In the genomic region with DNA sequence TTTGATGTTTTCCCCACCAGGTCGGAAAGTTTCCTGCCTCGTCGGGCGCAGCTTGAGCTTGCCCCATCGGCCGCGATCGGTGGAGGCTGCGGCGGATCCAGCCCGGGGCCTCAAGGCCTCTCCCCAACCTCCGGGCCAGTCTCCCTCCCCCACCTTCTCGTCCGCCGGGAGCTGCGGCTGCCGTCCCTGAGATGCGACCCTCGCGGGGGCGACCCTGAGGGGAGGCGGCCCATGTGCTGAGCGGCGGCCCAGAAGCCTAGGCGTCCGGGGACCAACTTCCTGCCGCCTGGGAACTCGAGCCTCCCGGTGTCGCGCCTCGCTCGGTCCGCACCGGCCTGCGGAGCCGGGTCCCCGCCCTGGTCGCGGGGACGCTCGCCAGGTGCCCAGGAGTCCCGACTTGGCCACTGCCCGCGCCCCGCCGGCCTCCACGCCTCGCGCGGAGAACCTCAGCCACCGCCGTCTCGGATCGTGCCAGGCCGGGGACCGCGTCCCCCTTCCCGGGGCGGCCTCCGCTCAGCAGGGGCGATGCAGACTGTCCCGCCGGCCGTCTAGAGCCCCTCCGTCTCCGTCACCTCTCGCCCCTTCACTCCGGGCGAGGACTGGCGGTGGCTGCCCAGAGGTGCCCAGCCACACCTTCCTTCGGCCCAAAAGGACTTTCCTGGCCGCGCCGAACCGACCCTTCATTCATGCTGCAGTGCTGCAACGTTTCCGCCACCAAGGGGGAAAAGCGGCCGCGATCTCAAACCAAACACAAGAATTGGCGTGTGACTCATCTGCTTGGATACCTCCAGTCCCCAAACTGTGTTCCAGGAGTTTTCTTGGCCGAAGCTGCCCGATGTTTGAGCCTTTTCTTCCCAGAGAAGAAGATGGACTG, we compare ENCODE assay signal across 8 cellular contexts. TPM values are rescaled to one million over a fixed set of nuclear protein-coding genes. Genes with fewer than 3 reads are reported as not detected.
A peak's percentile ranks its signal among the peaks of the same experiment; 100 is the strongest.
DNase-seq lines count a peak whose midpoint lies in the region; ATAC-seq, FAIRE-seq and TF ChIP-seq lines count a peak whose summit lies in the region.

No MANE protein-coding gene starts in this region.

- peak overlapping the region; percentile 97 for H3K4me3 Mint-ChIP-seq in GM23338

- H3K9me1 ChIP-seq in endothelial cell of umbilical vein (replicated peaks; ENCODE audit: control insufficient read depth, extremely low read depth, insufficient read depth, low read length) = no peaks in the 10 kb centered on the region

- H3K9me2 ChIP-seq in GM23338 (ENCODE audit: insufficient read depth) = no peaks in the 10 kb centered on the region

- H2AFZ ChIP-seq in GM23338 (peak overlapping the region; percentile 77; the same call in 1 of the 2 replicates), endothelial cell of umbilical vein (ENCODE audit: low read depth, low read length) (peak overlapping the region; percentile 46)

- H3K4me2 ChIP-seq in GM23338 = peak overlapping the region; percentile 81
- H3K4me2 ChIP-seq in endothelial cell of umbilical vein (ENCODE audit: insufficient read depth, low read length) = peak overlapping the region; percentile 97

- H3K4me3 ChIP-seq in GM23338 (peak overlapping the region; percentile 58), endothelial cell of umbilical vein (replicated peaks in 1 of 3; ENCODE audit: insufficient read depth in 1 of 3, low read depth in 1 of 3, low read length in 3 of 3) (peak overlapping the region; percentile 73 to 97 (median 84)), mononuclear cell (ENCODE audit: low read length) (peak overlapping the region; percentile 92)

- H3K4me1 ChIP-seq in GM23338 (ENCODE audit: insufficient read depth) (peaks cover 8% of the 10 kb centered on the region), endothelial cell of umbilical vein (ENCODE audit: control insufficient read depth, extremely low read depth, insufficient read depth, low read length) (peaks cover 32% of the 10 kb centered on the region), mononuclear cell (ENCODE audit: insufficient read depth, low read length) (peaks cover 47% of the 10 kb centered on the region)

- no TSS peak for BruUV-seq in endothelial cell of umbilical vein (replicated peaks; lab: Mats Ljungman, UMichigan)

- H3K9ac ChIP-seq in endothelial cell of umbilical vein (replicated peaks; ENCODE audit: extremely low read depth, insufficient read depth, low read length) = peak overlapping the region; percentile 97

- H3K27me3 ChIP-seq in GM23338 (ENCODE audit: insufficient read depth) (no peaks in the 10 kb centered on the region), endothelial cell of umbilical vein (ENCODE audit: control insufficient read depth in 2 of 2, insufficient read depth in 2 of 2, low read length in 2 of 2) (no peaks in the 10 kb centered on the region), mononuclear cell (ENCODE audit: insufficient read depth, low read length) (no peaks in the 10 kb centered on the region)

- peaks cover 49% of the 10 kb centered on the region for H3K79me2 ChIP-seq in GM23338 (replicated peaks; ENCODE audit: insufficient read depth)
- peaks cover 52% of the 10 kb centered on the region for H3K79me2 ChIP-seq in endothelial cell of umbilical vein (ENCODE audit: control insufficient read depth, insufficient read depth, low read length)

- POLR2A ChIA-PET in endothelial cell of umbilical vein (lab: Charles Lee) = interaction anchor here (1.2 to 1.5 kb wide), 2 partner anchors 64 to 160 kb away, joined by 7 to 8 read pairs; a partner anchor contains a TSS

- H3K4me1 Mint-ChIP-seq in GM23338 = peaks cover 7% of the 10 kb centered on the region; the same call in 2 of the 3 replicates

- ATAC-seq in GM23338 = peak; percentile 36

- H3K9me3 ChIP-seq in endothelial cell of umbilical vein (replicated peaks; ENCODE audit: control insufficient read depth, insufficient read depth, low read length) = no peaks in the 10 kb centered on the region
- H3K9me3 ChIP-seq in mononuclear cell (ENCODE audit: low read depth, low read length) = no peaks in the 10 kb centered on the region

- H4K20me1 ChIP-seq in GM23338 (replicated peaks; ENCODE audit: insufficient read depth) (peaks cover 29% of the 10 kb centered on the region), endothelial cell of umbilical vein (replicated peaks; ENCODE audit: control insufficient read depth, extremely low read depth, insufficient read depth, low read length) (peaks cover 3% of the 10 kb centered on the region)

- TF ChIP-seq CTCF in GM23338 (conservative IDR thresholded peaks at IDR 0.05; ENCODE audit: low read depth in 2 of 2) (no peak), endothelial cell of umbilical vein (IDR thresholded peaks at IDR 0.05; ENCODE audit: extremely low read depth in 1 of 2, insufficient read depth in 1 of 2, low read depth in 1 of 2, low read length in 2 of 2) (no peak)

- intact Hi-C loops in endothelial cell of umbilical vein (cut with micrococcal nuclease) = loop anchor here (1.0 to 5.0 kb wide), 6 partner anchors 46 to 360 kb away; a partner anchor contains a TSS

- dilution Hi-C loops in endothelial cell of umbilical vein (cut with MboI; ENCODE audit: extremely low pct_ligation_motif_present, low sequenced_read_pairs) = no loop called here

- peaks cover 3% of the 10 kb centered on the region for H3K27me3 Mint-ChIP-seq in GM23338 (ENCODE audit: insufficient read depth, low read depth, poor library complexity)

- FAIRE-seq in endothelial cell of umbilical vein (lab: Jason Lieb, UNC) = peak; percentile 68

- H3K36me3 ChIP-seq in GM23338 (ENCODE audit: insufficient read depth) (no peaks in the 10 kb centered on the region), endothelial cell of umbilical vein (ENCODE audit: control insufficient read depth in 2 of 2, extremely low read depth in 1 of 2, insufficient read depth in 2 of 2, low read length in 2 of 2) (no peaks in the 10 kb centered on the region)

- peak overlapping the region; percentile 99 for H3K27ac Mint-ChIP-seq in GM23338

- DNase-seq in ELR (ENCODE audit: low read depth) (peak; percentile 80), GM23338 (ENCODE audit: low spot score) (peak; percentile 62), M059J (ENCODE audit: low read depth) (peak; percentile 83), endothelial cell of umbilical vein (ENCODE audit: low read depth, low spot score) (peak; percentile 56), NCI-H1436 treated with DMSO at 0.1 percent for 48 hours (lab: John Stamatoyannopoulos, UW) (no peak)
- DNase-seq in activated CD8-positive, alpha-beta memory T cell treated with anti-CD3 and anti-CD28 coated beads, Interleukin-2, amount 50 U/mL, for 4 hours = peak; percentile 36
- DNase-seq in stimulated activated naive CD4-positive, alpha-beta T cell (lab: John Stamatoyannopoulos, UW) = peak in 5 of 6 experiments; percentile 14 to 42 (median 27)

- no peak for TF ChIP-seq POLR2A in endothelial cell of umbilical vein (IDR thresholded peaks at IDR 0.05; ENCODE audit: low read depth, low read length)

- CTCF ChIA-PET in endothelial cell of umbilical vein (lab: Charles Lee) = interaction anchor here (0.8 to 1.8 kb wide), 6 partner anchors 8 to 359 kb away, joined by 3 to 10 read pairs (median 5); no protein-coding TSS in a partner anchor

- H3K36me3 Mint-ChIP-seq in GM23338 (ENCODE audit: low read depth) = peaks cover 26% of the 10 kb centered on the region

- H3K9me3 Mint-ChIP-seq in GM23338 = no peaks in the 10 kb centered on the region; the same call in 2 of the 3 replicates

- peak overlapping the region; percentile 88 for H3K27ac ChIP-seq in GM23338 (ENCODE audit: low read depth)
- peak overlapping the region; percentile 92 for H3K27ac ChIP-seq in endothelial cell of umbilical vein (ENCODE audit: insufficient read depth, low read depth, low read length)

- H3F3A ChIP-seq in GM23338 (replicated peaks; ENCODE audit: low read depth) = no peaks in the 10 kb centered on the region

TF ChIP-seq in endothelial cell of umbilical vein, 7 proteins besides CTCF, POLR2A, EP300 and RAD21:
- TF ChIP-seq GATA2 (IDR thresholded peaks at IDR 0.05; ENCODE audit: insufficient read depth, insufficient read length, low read depth, low read length) = no peak
- peak; percentile 67 for TF ChIP-seq FOS (IDR thresholded peaks at IDR 0.05; ENCODE audit: borderline replicate concordance, insufficient read depth, low read length)
TF ChIP-seq in endothelial cell of umbilical vein: peak in this region for 1.

RNA-seq across cellular contexts. Expression of a gene that starts 0.7 kb away (rescaled TPM):
- 61.2 and 73.0 TPM in 2 replicates for total RNA-seq in GM23338 (2014; rRNA removed; shearing (Covaris generic))
- 27.3 and 32.1 TPM in 2 replicates for polyA plus RNA-seq in GM23338 (2016; fragmentation: Nextera tagmentation; extraction: Ambion mirVana)
- total RNA-seq in M059J (2014; rRNA removed; shearing (Covaris generic)) = 26.1 and 31.2 TPM in 2 replicates
- total RNA-seq in endothelial cell of umbilical vein = 45.7 and 54.7 TPM in 2 replicates
- polyA plus RNA-seq in endothelial cell of umbilical vein = 9.8 and 11.3 TPM in 2 replicates
- 13.7 and 14.8 TPM in 2 replicates for polyA plus RNA-seq in endothelial cell of umbilical vein (2011; cell fraction: cytosol; rRNA removed)
- 33.7 and 43.3 TPM in 2 replicates for polyA plus RNA-seq in endothelial cell of umbilical vein (2011; cell fraction: nucleus; rRNA removed)
- polyA plus RNA-seq in endothelial cell of umbilical vein (2012) = 18.9 and 23.8 TPM in 2 replicates
- 72.2 and 73.0 TPM in 2 replicates for polyA minus RNA-seq in endothelial cell of umbilical vein
- polyA minus RNA-seq in endothelial cell of umbilical vein (2011; cell fraction: cytosol; rRNA and poly(A)+ RNA removed) = 34.3 TPM
- 82.7 and 108 TPM in 2 replicates for polyA minus RNA-seq in endothelial cell of umbilical vein (2011; cell fraction: nucleus; rRNA and poly(A)+ RNA removed)
- 68.6 TPM for total RNA-seq in mononuclear cell
